In the genomic region with DNA sequence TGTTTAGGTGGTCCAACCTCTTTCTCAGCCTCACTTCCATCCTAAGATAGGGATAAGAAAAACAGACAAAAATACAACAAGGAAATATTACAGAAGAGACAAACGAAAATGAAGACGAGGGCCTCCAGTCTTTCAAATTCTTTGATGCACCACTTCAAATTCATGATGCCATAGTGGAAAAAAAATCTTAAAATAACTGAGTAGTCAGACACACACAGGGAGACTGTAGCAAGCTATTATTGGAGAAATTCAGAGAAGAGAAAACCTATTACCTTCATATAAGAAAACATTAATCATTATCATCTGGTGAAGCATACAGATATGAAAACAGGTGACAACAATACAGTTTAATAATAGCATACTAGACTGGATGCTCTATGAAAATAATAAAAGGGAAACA, we compare ENCODE assay signal across 26 cellular contexts.
"Had no signal": no experiment of that assay in that cellular context is flagged by ENCODE, and none has a peak within 500 bp of the region (broad histone marks: within the 10 kb centered on the region; RNA-seq: fewer than 3 reads in every experiment).

No MANE protein-coding gene starts in this region.

- H3K4me1 ChIP-seq: adrenal gland, body of pancreas, colonic mucosa had no signal

- H3K4me3 ChIP-seq: adrenal gland, body of pancreas, colonic mucosa had no signal

- H3K36me3 ChIP-seq: adrenal gland, colonic mucosa had no signal

- H3K27ac ChIP-seq: adrenal gland, body of pancreas, colonic mucosa, epithelial cell of prostate had no signal

- H3K27me3 ChIP-seq: adrenal gland, body of pancreas, colonic mucosa had no signal

- DNase-seq: activated CD4-positive, alpha-beta memory T cell treated with anti-CD3 and anti-CD28 coated beads for 36 hours; activated CD4-positive, alpha-beta T cell treated with anti-CD3 and anti-CD28 coated beads for 36 hours; activated CD4-positive, alpha-beta T cell treated with anti-CD3 and anti-CD28 coated beads, Interleukin-2, amount 10 ng/mL, durations not matched to agents 24 days and 14 days; activated CD4-positive, CD25-positive, alpha-beta regulatory T cell; activated CD4-positive, CD25-positive, alpha-beta regulatory T cell treated with anti-CD3 and anti-CD28 coated beads, Interleukin-2, amount 50 U/mL, for 72 hours; activated CD8-positive, alpha-beta memory T cell treated with anti-CD3 and anti-CD28 coated beads, Interleukin-2, amount 10 ng/mL, durations not matched to agents 7 days and 5 days; activated CD8-positive, alpha-beta memory T cell treated with anti-CD3 and anti-CD28 coated beads, Interleukin-2, amount 50 U/mL, for 4 hours; activated CD8-positive, alpha-beta T cell treated with anti-CD3 and anti-CD28 coated beads, Interleukin-2, amount 10 ng/mL, durations not matched to agents 7 days and 5 days; activated effector memory CD4-positive, alpha-beta T cell treated with anti-CD3 and anti-CD28 coated beads, Interleukin-2, amount 50 U/mL, for 16 hours; activated naive CD4-positive, alpha-beta T cell treated with anti-CD3 and anti-CD28 coated beads for 36 hours; activated naive CD8-positive, alpha-beta T cell treated with anti-CD3 and anti-CD28 coated beads for 36 hours; activated naive CD8-positive, alpha-beta T cell treated with anti-CD3 and anti-CD28 coated beads, Interleukin-2, amount 50 U/mL, for 24 hours; activated T-cell treated with anti-CD3 and anti-CD28 coated beads, Interleukin-2, amount 50 U/mL, for 1 hour; activated T-cell treated with anti-CD3 and anti-CD28 coated beads, Interleukin-2, amount 50 U/mL, for 48 hours; adrenal gland; amygdala; aorta; body of pancreas; central memory CD4-positive, alpha-beta T cell; cerebellar nuclear complex; colonic mucosa; effector CD8-positive, alpha-beta T cell; foreskin fibroblast; head of caudate nucleus; T-helper 2 cell had no signal

- ATAC-seq: activated CD4-positive, alpha-beta T cell treated with anti-CD3 and anti-CD28 coated beads for 36 hours; activated CD8-positive, alpha-beta memory T cell treated with anti-CD3 and anti-CD28 coated beads, Interleukin-2, amount 10 ng/mL, durations not matched to agents 7 days and 5 days; activated CD8-positive, alpha-beta T cell treated with anti-CD3 and anti-CD28 coated beads, Interleukin-2, amount 10 ng/mL, durations not matched to agents 7 days and 5 days; activated naive CD8-positive, alpha-beta T cell treated with anti-CD3 and anti-CD28 coated beads, Interleukin-2, amount 50 U/mL, for 24 hours; body of pancreas had no signal

- H3K9me3 ChIP-seq: adrenal gland, body of pancreas, colonic mucosa had no signal
